Comparison of ENCODE assay signal across 8 cellular contexts in genomic region chr22:30289980-30290313, GRCh38. TPM values are rescaled to one million over a fixed set of nuclear protein-coding genes. Genes with fewer than 3 reads are reported as not detected.
DNase-seq lines count a peak whose midpoint lies in the region; ATAC-seq, FAIRE-seq and TF ChIP-seq lines count a peak whose summit lies in the region.

No MANE protein-coding gene starts in this region.

- no peaks in the 10 kb centered on the region for H3K36me3 ChIP-seq in SJCRH30

- DNase-seq in A549 (ENCODE audit: low read depth in 1 of 2, low spot score in 1 of 2) (no peak), SJCRH30 (no peak), fibroblast of villous mesenchyme (ENCODE audit: low read depth) (no peak), retinal pigment epithelial cell (ENCODE audit: low read depth) (no peak), foreskin melanocyte (no peak)

- peak overlapping the region; percentile 74 for H3K4me2 ChIP-seq in A549

- no peak for TF ChIP-seq POLR2A in A549 (IDR thresholded peaks at IDR 0.05; ENCODE audit: low read length)

- 46% methylated on average over 2 of the region's 12 CpGs for WGBS in A549 (ENCODE audit: missing lambda C conversion rate)

- POLR2A ChIA-PET in A549 (lab: Yijun Ruan, JAX): interaction anchor here (0.6 to 1.0 kb wide), 2 partner anchors 67 to 400 kb away, joined by 3 to 4 read pairs; partner anchors contain the start of genes CCDC157 and SF3A1

- TF ChIP-seq CTCF in A549 (IDR thresholded peaks at IDR 0.05): no peak
- no peak for TF ChIP-seq CTCF in fibroblast of villous mesenchyme (IDR thresholded peaks at IDR 0.05; ENCODE audit: insufficient read depth, low read depth, low read length)
- TF ChIP-seq CTCF in retinal pigment epithelial cell (conservative IDR thresholded peaks at IDR 0.05; ENCODE audit: low read depth, low read length): no peak

- no peaks in the 10 kb centered on the region for H3K9me3 ChIP-seq in A549
- no peaks in the 10 kb centered on the region for H3K9me3 ChIP-seq in SJCRH30 (replicated peaks)

- CTCF ChIA-PET in A549 (lab: Yijun Ruan, JAX): interaction anchor here (1.4 to 3.4 kb wide), 5 partner anchors 12 to 104 kb away, joined by 3 to 17 read pairs (median 4); no protein-coding TSS in a partner anchor

- no peak for FAIRE-seq in A549 (lab: Jason Lieb, UNC)

- H3K4me3 ChIP-seq in A549 (peak overlapping the region; percentile 18; the same call in 1 of the 3 replicates), SJCRH30 (peak overlapping the region; percentile 67), fibroblast of villous mesenchyme (ENCODE audit: low read depth, low read length) (peak overlapping the region; percentile 54), retinal pigment epithelial cell (ENCODE audit: low read length) (peak overlapping the region; percentile 46)

- H3K27me3 ChIP-seq in SJCRH30: no peaks in the 10 kb centered on the region

- H3K4me1 ChIP-seq in A549 (peaks cover 37% of the 10 kb centered on the region), SJCRH30 (peaks cover 23% of the 10 kb centered on the region)

- H3K27ac ChIP-seq in A549: peak overlapping the region; percentile 7 to 57; a peak in 3 of 6 replicates
- H3K27ac ChIP-seq in SJCRH30: peak overlapping the region; percentile 49; the same call in 1 of the 2 replicates

- ATAC-seq in A549: peak; percentile 1 to 2; a peak in 4 of 6 replicates
- ATAC-seq in GM21619 (IDR thresholded peaks at IDR 0.05; ENCODE audit: unreplicated experiment): peak; percentile 8
- no peak for ATAC-seq in GM18870 (IDR thresholded peaks at IDR 0.05; ENCODE audit: unreplicated experiment)
- ATAC-seq in HG03565 (IDR thresholded peaks at IDR 0.05; ENCODE audit: unreplicated experiment): no peak

- TF ChIP-seq RAD21 in A549 (conservative IDR thresholded peaks at IDR 0.05 in 1 of 2, IDR thresholded peaks at IDR 0.05 in 1 of 2): no peak

- TF ChIP-seq EP300 in A549 (IDR thresholded peaks at IDR 0.05): no peak

TF ChIP-seq in A549, 52 proteins besides CTCF, POLR2A, EP300 and RAD21:
- no peak for TF ChIP-seq EHF (CRISPR knock-in tag; IDR thresholded peaks at IDR 0.05)
- no peak for TF ChIP-seq FOSL2 (IDR thresholded peaks at IDR 0.05)
- TF ChIP-seq FOSL2 (CRISPR knock-in tag; IDR thresholded peaks at IDR 0.05): no peak
- no peak for TF ChIP-seq ZC3H11A (IDR thresholded peaks at IDR 0.05)
- TF ChIP-seq HES2 (IDR thresholded peaks at IDR 0.05): no peak
- no peak for TF ChIP-seq GATA3 (IDR thresholded peaks at IDR 0.05; ENCODE audit: borderline replicate concordance)
- no peak for TF ChIP-seq CBX8 (IDR thresholded peaks at IDR 0.05)

RNA-seq across cellular contexts. Expression of gene CASTOR1, which starts 0.6 kb away (rescaled TPM):
- polyA plus RNA-seq in A549 (2011; rRNA removed) (11.3 and 12.2 TPM in 2 replicates), A549 (2017; fragmentation: RNase III; extraction: RNeasy Plus Mini Kit Qiagen cat#74134 plus additional on column Dnase treatment) (4.7 to 6.6 TPM (median 5.5 TPM) in 3 replicates)
- 15.9 and 17.8 TPM in 2 replicates for polyA plus RNA-seq in A549 (2012; cell fraction: cytosol; rRNA removed)
- polyA plus RNA-seq in A549 (2012; cell fraction: nucleus; rRNA removed): 32.2 and 52.9 TPM in 2 replicates
- 6.0 and 9.2 TPM in 2 replicates for polyA minus RNA-seq in A549 (2011; rRNA and poly(A)+ RNA removed)
- 1.2 and 2.1 TPM in 2 replicates for total RNA-seq in SJCRH30 (2014; rRNA removed; shearing (Covaris generic))
- total RNA-seq in fibroblast of villous mesenchyme: 1.6 and 4.3 TPM in 2 replicates

RNA-seq across cellular contexts. Expression of gene OSM, which starts 23.3 kb away (rescaled TPM):
- polyA plus RNA-seq in A549 (2011; rRNA removed) (not detected in 2 replicates), A549 (2017; fragmentation: RNase III; extraction: RNeasy Plus Mini Kit Qiagen cat#74134 plus additional on column Dnase treatment) (not detected in 3 replicates)
- 0.03 and 0.09 TPM in 2 replicates for polyA plus RNA-seq in A549 (2012; cell fraction: cytosol; rRNA removed)
- polyA plus RNA-seq in A549 (2012; cell fraction: nucleus; rRNA removed): 0.47 and 0.49 TPM in 2 replicates
- polyA minus RNA-seq in A549 (2011; rRNA and poly(A)+ RNA removed): not detected in 2 replicates
- total RNA-seq in SJCRH30 (2014; rRNA removed; shearing (Covaris generic)): not detected in 2 replicates
- 0.43 TPM in 1 of 2 replicates, not detected in the other for total RNA-seq in fibroblast of villous mesenchyme

RNA-seq across cellular contexts. Expression of gene TBC1D10A, which starts 36.8 kb away (rescaled TPM):
- polyA plus RNA-seq in A549 (2011; rRNA removed) (5.4 and 5.8 TPM in 2 replicates), A549 (2017; fragmentation: RNase III; extraction: RNeasy Plus Mini Kit Qiagen cat#74134 plus additional on column Dnase treatment) (6.8 to 9.0 TPM (median 8.7 TPM) in 3 replicates)
- 8.2 and 11.8 TPM in 2 replicates for polyA plus RNA-seq in A549 (2012; cell fraction: cytosol; rRNA removed)
- 26.1 and 26.3 TPM in 2 replicates for polyA plus RNA-seq in A549 (2012; cell fraction: nucleus; rRNA removed)
- 6.1 and 9.3 TPM in 2 replicates for polyA minus RNA-seq in A549 (2011; rRNA and poly(A)+ RNA removed)
- 4.8 and 5.8 TPM in 2 replicates for total RNA-seq in SJCRH30 (2014; rRNA removed; shearing (Covaris generic))
- total RNA-seq in fibroblast of villous mesenchyme: 26.4 and 29.8 TPM in 2 replicates

RNA-seq across cellular contexts. Expression of gene LIF, which starts 43.4 kb away (rescaled TPM):
- polyA plus RNA-seq in A549 (2011; rRNA removed) (54.5 and 64.7 TPM in 2 replicates), A549 (2017; fragmentation: RNase III; extraction: RNeasy Plus Mini Kit Qiagen cat#74134 plus additional on column Dnase treatment) (40.7 to 49.3 TPM (median 44.3 TPM) in 3 replicates)
- polyA plus RNA-seq in A549 (2012; cell fraction: cytosol; rRNA removed): 53.0 and 70.6 TPM in 2 replicates
- polyA plus RNA-seq in A549 (2012; cell fraction: nucleus; rRNA removed): 279 and 384 TPM in 2 replicates
- polyA minus RNA-seq in A549 (2011; rRNA and poly(A)+ RNA removed): 62.7 and 126 TPM in 2 replicates
- total RNA-seq in SJCRH30 (2014; rRNA removed; shearing (Covaris generic)): 1.1 and 1.7 TPM in 2 replicates
- 7.4 and 7.8 TPM in 2 replicates for total RNA-seq in fibroblast of villous mesenchyme

Comparison
In these comparisons a context has a peak if more than half of its experiments do, and no peak if none do; other contexts are left out.
1. ATAC-seq: peak in A549 (2 of 2) and GM21619 (single experiment); none in GM18870 (single experiment) and HG03565 (single experiment).
2. Peak in every context shown above with its lines, with median percentiles within 50 percentile points of each other: H3K4me3 ChIP-seq.